ENCODE assay signal across 1 cellular context in the genomic region with DNA sequence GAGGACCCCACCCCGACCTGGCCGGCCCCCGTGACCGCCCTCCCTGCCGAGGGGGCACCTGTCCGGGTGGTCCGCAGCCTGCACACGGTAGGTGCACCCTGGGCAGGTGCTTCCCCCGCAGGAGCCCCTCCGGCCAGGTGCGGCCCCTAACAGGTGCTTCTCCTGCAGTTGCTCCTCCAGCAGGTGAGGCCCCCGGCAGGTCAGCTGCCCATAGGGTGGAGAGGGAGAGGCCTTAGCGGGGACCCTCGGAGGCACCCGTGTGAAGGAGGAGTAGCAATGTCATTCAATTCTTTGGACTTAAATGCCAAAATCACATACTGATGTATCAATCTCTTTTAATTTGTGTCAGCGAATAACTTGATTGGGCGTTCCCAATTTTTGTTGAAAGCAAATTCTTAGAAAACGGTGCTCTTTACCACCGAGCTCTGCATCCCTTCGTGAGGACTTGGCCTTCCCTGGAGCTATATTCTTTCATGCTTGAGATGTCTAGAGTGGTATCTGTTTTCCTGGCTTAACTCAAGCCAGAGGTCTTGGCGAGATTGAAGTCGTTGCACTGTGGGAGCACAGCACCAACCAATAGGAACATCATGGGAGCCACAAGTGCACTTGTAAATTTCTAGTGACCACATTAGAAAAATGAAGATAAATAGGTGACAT.
A peak's percentile ranks its signal among the peaks of the same experiment; 100 is the strongest.
TF ChIP-seq lines count a peak whose summit lies in the region.

No MANE protein-coding gene starts in this region.

TF ChIP-seq in K562, 482 proteins besides CTCF, POLR2A, EP300 and RAD21 (continued from another document):
- TF ChIP-seq ZNF263 (CRISPR knock-in tag; IDR thresholded peaks at IDR 0.05; ENCODE audit: borderline replicate concordance) (0 out of 2 replicates have a peak, but pooled peaks have one; percentile 9), KAT8 (IDR thresholded peaks at IDR 0.05; ENCODE audit: low read depth) (no peak), KDM2B (CRISPR knock-in tag; IDR thresholded peaks at IDR 0.05) (0 out of 2 replicates have a peak, but pooled peaks have one; percentile 49), MECOM (CRISPR knock-in tag; IDR thresholded peaks at IDR 0.05) (0 out of 2 replicates have a peak, but pooled peaks have one; percentile 20), FOSL1 (tag; conservative IDR thresholded peaks at IDR 0.05) (peak; percentile 48; the same call in 1 of the 2 replicates), ELF1 (tag; IDR thresholded peaks at IDR 0.05) (peak; percentile 58), KHSRP (IDR thresholded peaks at IDR 0.05) (no peak), BRD9 (IDR thresholded peaks at IDR 0.05; ENCODE audit: low read depth, partially characterized antibody) (peak; percentile 11), ZEB2 (IDR thresholded peaks at IDR 0.05) (peak; percentile 94), ZFX (CRISPR knock-in tag; IDR thresholded peaks at IDR 0.05) (peak; percentile 47; the same call in 1 of the 2 replicates), ZNF551 (CRISPR knock-in tag; IDR thresholded peaks at IDR 0.05) (no peak), CBFA2T2 (conservative IDR thresholded peaks at IDR 0.05) (0 out of 2 replicates have a peak, but pooled peaks have one; percentile 8), ZNF316 (IDR thresholded peaks at IDR 0.05) (peak; percentile 38; the same call in 1 of the 2 replicates), VEZF1 (CRISPR knock-in tag; IDR thresholded peaks at IDR 0.05) (peak; percentile 84), MYC (IDR thresholded peaks at IDR 0.05; ENCODE audit: low read depth, low read length) (no peak), MYC (CRISPR knock-in tag; IDR thresholded peaks at IDR 0.05; ENCODE audit: borderline replicate concordance, low read depth) (peak; percentile 81), ZNF584 (CRISPR knock-in tag; IDR thresholded peaks at IDR 0.05; ENCODE audit: low read depth) (0 out of 2 replicates have a peak, but pooled peaks have one; percentile 6), ZNF324 (CRISPR knock-in tag; IDR thresholded peaks at IDR 0.05) (no peak), KDM5B (IDR thresholded peaks at IDR 0.05; ENCODE audit: insufficient replicate concordance, low read depth, low read length) (no peak), PCBP2 (IDR thresholded peaks at IDR 0.05; ENCODE audit: low read depth, low read length, poor library complexity, severe bottlenecking) (no peak), SMARCE1 (IDR thresholded peaks at IDR 0.05) (0 out of 2 replicates have a peak, but pooled peaks have one; percentile 35), CHD1 (IDR thresholded peaks at IDR 0.05; ENCODE audit: low read length) (peak; percentile 87)
TF ChIP-seq in K562: peak in this region for 22.
